7 cellular contexts compared by ENCODE assay signal in genomic region chr5:110738503-110738811, GRCh38. TPM values are rescaled to one million over a fixed set of nuclear protein-coding genes. Genes with fewer than 3 reads are reported as not detected.
DNase-seq lines count a peak whose midpoint lies in the region; ATAC-seq and TF ChIP-seq lines count a peak whose summit lies in the region.

No MANE protein-coding gene starts in this region.

- no peaks in the 10 kb centered on the region for H3K9me3 Mint-ChIP-seq in IgD-negative memory B cell

- H3K4me1 ChIP-seq in mesodermal cell (ENCODE audit: control insufficient read depth, insufficient read depth, low read length, poor library complexity, severe bottlenecking): no peaks in the 10 kb centered on the region

- DNase-seq in choroid plexus epithelial cell (ENCODE audit: low read depth) (no peak), DMS79 treated with DMSO at 0.1 percent for 48 hours (lab: John Stamatoyannopoulos, UW) (no peak), retina (no peak)

- H3K9me3 ChIP-seq in mesodermal cell (ENCODE audit: control insufficient read depth, low read length): no peaks in the 10 kb centered on the region

- peaks cover 14 to 19% (median 18%) of the 10 kb centered on the region in 3 donors for H3K4me1 Mint-ChIP-seq in IgD-negative memory B cell

- H3K4me3 ChIP-seq in choroid plexus epithelial cell (ENCODE audit: low read depth, low read length): peak overlapping the region; percentile 95
- H3K4me3 ChIP-seq in mesodermal cell (ENCODE audit: extremely low read depth, insufficient read depth, low read length, poor library complexity, severe bottlenecking): peak overlapping the region; percentile 81

- peak; percentile 24 for TF ChIP-seq POLR2A in GM18505 (IDR thresholded peaks at IDR 0.05; ENCODE audit: borderline replicate concordance, extremely low read depth, insufficient read depth, insufficient read length)

- 4 to 5% methylated on average over 5 to 11 of the region's 14 CpGs for WGBS in mesodermal cell (ENCODE audit: insufficient coverage in 2 of 2), 2 experiments

- TF ChIP-seq CTCF in choroid plexus epithelial cell (conservative IDR thresholded peaks at IDR 0.05; ENCODE audit: low read depth, low read length): no peak

- no peaks in the 10 kb centered on the region for H3K36me3 Mint-ChIP-seq in IgD-negative memory B cell

- H3K36me3 ChIP-seq in mesodermal cell (ENCODE audit: control insufficient read depth, insufficient read depth, low read length): no peaks in the 10 kb centered on the region

- ATAC-seq in GM18505 (IDR thresholded peaks at IDR 0.05; ENCODE audit: unreplicated experiment) (peak; percentile 59), GM21737 (IDR thresholded peaks at IDR 0.05; ENCODE audit: unreplicated experiment) (peak; percentile 51)

- peak overlapping the region; percentile 43 for H3K27ac ChIP-seq in mesodermal cell (ENCODE audit: low read depth, low read length, severe bottlenecking)

- H3K27me3 Mint-ChIP-seq in IgD-negative memory B cell: no peaks in the 10 kb centered on the region

- peak overlapping the region; percentile 92 to 100 (median 98) for H3K4me3 Mint-ChIP-seq in IgD-negative memory B cell

- H3K27ac Mint-ChIP-seq in IgD-negative memory B cell: peak overlapping the region; percentile 91 to 100 (median 99)

RNA-seq across cellular contexts. Expression of gene SLC25A46, which starts 0.3 kb away (rescaled TPM):
- 21.9 TPM for polyA plus RNA-seq in IgD-negative memory B cell
- polyA plus RNA-seq in mesodermal cell (2013, experiment 1 of 2): 29.5 TPM
- 32.2 TPM for polyA plus RNA-seq in mesodermal cell (2013, experiment 2 of 2)

RNA-seq across cellular contexts. Expression of gene TMEM232, which starts 12.0 kb away (rescaled TPM):
- polyA plus RNA-seq in IgD-negative memory B cell: not detected
- polyA plus RNA-seq in mesodermal cell (2013, experiment 1 of 2): 0.44 TPM
- polyA plus RNA-seq in mesodermal cell (2013, experiment 2 of 2): 1.2 TPM
